In the genomic region with DNA sequence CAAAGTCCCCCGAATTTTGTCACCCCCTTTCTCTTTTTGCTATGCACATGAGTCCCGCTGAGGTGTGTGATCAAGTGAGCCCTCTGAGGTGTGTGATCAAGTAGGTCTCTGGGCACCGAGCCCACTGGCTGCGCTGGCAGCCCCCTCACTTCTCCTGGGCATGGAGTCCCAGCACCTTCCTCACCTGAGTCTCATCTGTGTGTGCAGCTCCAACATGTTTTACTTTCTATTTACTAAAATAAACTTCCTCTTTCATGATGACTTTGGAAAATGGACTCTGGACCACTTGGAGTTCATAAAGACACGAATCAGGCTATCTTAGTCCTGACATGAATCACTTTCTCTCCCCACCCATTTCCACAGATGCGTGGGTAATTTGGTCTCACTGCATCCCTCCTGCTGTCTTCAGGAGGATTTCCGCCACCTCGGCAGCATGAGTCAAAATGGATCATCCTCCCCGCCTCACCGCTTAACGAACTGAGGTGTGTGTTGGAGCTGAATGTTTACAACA, we compare ENCODE assay signal across 9 cellular contexts. TPM values are rescaled to one million over a fixed set of nuclear protein-coding genes. Genes with fewer than 3 reads are reported as not detected.
DNase-seq lines count a peak whose midpoint lies in the region; ATAC-seq and TF ChIP-seq lines count a peak whose summit lies in the region.
"Had no signal": no experiment of that assay in that cellular context is flagged by ENCODE, and none has a peak within 500 bp of the region (broad histone marks: within the 10 kb centered on the region; RNA-seq: fewer than 3 reads in every experiment).

No MANE protein-coding gene starts in this region.

- H3K36me3 ChIP-seq in mucosa of descending colon (ENCODE audit: low read depth) = no peaks in the 10 kb centered on the region
- H3K36me3 ChIP-seq: gastrocnemius medialis had no signal

- H3K27ac Mint-ChIP-seq in T-helper 17 cell = peak overlapping the region; percentile 95

- peaks cover 20% of the 10 kb centered on the region for H3K4me1 ChIP-seq in mucosa of descending colon (ENCODE audit: low read depth)
- H3K4me1 ChIP-seq: gastrocnemius medialis had no signal

- DNase-seq in T-helper 17 cell (peak in 1 of 3 donors; percentile 20), mucosa of descending colon (peak; percentile 56 to 61 (median 61)), GM20000 (ENCODE audit: low spot score) (no peak), DMS53 treated with DMSO at 0.1 percent for 48 hours (lab: John Stamatoyannopoulos, UW; ENCODE audit: unreplicated experiment) (no peak), mesenteric fat pad (ENCODE audit: low spot score) (no peak)
- DNase-seq in activated CD4-positive, CD25-positive, alpha-beta regulatory T cell (lab: John Stamatoyannopoulos, UW) = no peak
- DNase-seq: gastrocnemius medialis had no signal

- H3K4me1 Mint-ChIP-seq in T-helper 17 cell = peaks cover 25% of the 10 kb centered on the region

- H3K9me3 ChIP-seq in T-helper 17 cell (ENCODE audit: control insufficient read depth, low read length, poor library complexity, severe bottlenecking) = no peaks in the 10 kb centered on the region
- H3K9me3 ChIP-seq in mucosa of descending colon = no peaks in the 10 kb centered on the region
- H3K9me3 ChIP-seq: gastrocnemius medialis had no signal

- H3K4me3 ChIP-seq in mucosa of descending colon = no peak overlapping the region
- H3K4me3 ChIP-seq: gastrocnemius medialis had no signal

- H3K27me3 Mint-ChIP-seq in T-helper 17 cell = no peaks in the 10 kb centered on the region

- ATAC-seq in GM18520 (IDR thresholded peaks at IDR 0.05; ENCODE audit: unreplicated experiment) = peak; percentile 40
- ATAC-seq in HG02763 (IDR thresholded peaks at IDR 0.05; ENCODE audit: unreplicated experiment) = peak; percentile 33
- peak; percentile 88 for ATAC-seq in T-helper 17 cell
- ATAC-seq in mucosa of descending colon = peak; percentile 87
- ATAC-seq: gastrocnemius medialis had no signal

- TF ChIP-seq CTCF in mucosa of descending colon (IDR thresholded peaks at IDR 0.05) = no peak
- no peak for TF ChIP-seq CTCF in GM20000 (IDR thresholded peaks at IDR 0.05; ENCODE audit: extremely low read depth, missing control alignments)

- intact Hi-C loops in mucosa of descending colon (cut with DNase I, micrococcal nuclease) = no loop called here

- H3K4me3 Mint-ChIP-seq in T-helper 17 cell = peak overlapping the region; percentile 87

- no peaks in the 10 kb centered on the region for H3K36me3 Mint-ChIP-seq in T-helper 17 cell (ENCODE audit: low read depth)

RNA-seq across cellular contexts. Expression of gene PRDM1, which starts 39.8 kb away (rescaled TPM):
- total RNA-seq in T-helper 17 cell (100 to 1,000 TPM; 122 to 141 TPM), mucosa of descending colon (10 to 100 TPM; 10.5 to 30.7 (median 23.4) TPM), mesenteric fat pad (10.6 TPM)

Comparison
In these comparisons a context has a peak if more than half of its experiments do, and no peak if none do; other contexts are left out.
1. ATAC-seq: peak in every context shown above with its lines; median percentile 88 in T-helper 17 cell; 87 in mucosa of descending colon; 40 in GM18520; 33 in HG02763.
2. DNase-seq: peak in mucosa of descending colon (3 of 3); none in GM20000 (single experiment), DMS53 treated with DMSO at 0.1 percent for 48 hours (single experiment), mesenteric fat pad (single experiment) and activated CD4-positive, CD25-positive, alpha-beta regulatory T cell (0 of 4).